ENCODE assay signal across 16 cellular contexts in genomic region chr19:31285744-31286143, GRCh38.
DNase-seq lines count a peak whose midpoint lies in the region; ATAC-seq and TF ChIP-seq lines count a peak whose summit lies in the region.
"Had no signal": no experiment of that assay in that cellular context is flagged by ENCODE, and none has a peak within 500 bp of the region (broad histone marks: within the 10 kb centered on the region; RNA-seq: fewer than 3 reads in every experiment).

No MANE protein-coding gene starts in this region.

- no peaks in the 10 kb centered on the region for H3K9me3 ChIP-seq in BLaER1 treated with 17β-estradiol and CSF1 and Interleukin-3, amounts not matched to agents 10 nM and 100 nM (replicated peaks in 1 of 11)
- H3K9me3 ChIP-seq in MM.1S (replicated peaks; ENCODE audit: insufficient read depth, low read length) (no peaks in the 10 kb centered on the region), osteoblast (ENCODE audit: low read depth, low read length) (no peaks in the 10 kb centered on the region), gastroesophageal sphincter (no peaks in the 10 kb centered on the region)
- H3K9me3 ChIP-seq: gastrocnemius medialis had no signal

- TF ChIP-seq CTCF in MM.1S (IDR thresholded peaks at IDR 0.05; ENCODE audit: low read length) = no peak
- TF ChIP-seq CTCF in osteoblast (IDR thresholded peaks at IDR 0.05; ENCODE audit: extremely low read depth, low read depth, low read length) = no peak
- no peak for TF ChIP-seq CTCF in gastroesophageal sphincter (IDR thresholded peaks at IDR 0.05)

- 73% methylated on average over 2 of the region's 5 CpGs; no CpG with 5 or more reads in 1 of the 2 donors for WGBS in gastroesophageal sphincter (ENCODE audit: low coverage in 1 of 2), 2 donors

- H3K4me1 ChIP-seq in BLaER1 treated with 17β-estradiol and CSF1 and Interleukin-3, amounts not matched to agents 10 nM and 100 nM = peaks cover 18 to 47% (median 31%) of the 10 kb centered on the region in 10 experiments
- H3K4me1 ChIP-seq in MM.1S (ENCODE audit: low read length) (no peaks in the 10 kb centered on the region), osteoblast (ENCODE audit: insufficient read depth, low read length) (peaks cover 8% of the 10 kb centered on the region), gastroesophageal sphincter (peaks cover 0 to 49% (median 0%) of the 10 kb centered on the region in 3 donors)
- H3K4me1 ChIP-seq: gastrocnemius medialis had no signal

- no peaks in the 10 kb centered on the region for H3F3A ChIP-seq in MM.1S (ENCODE audit: insufficient read depth, low read length)

- peak overlapping the region in 6 of 11 experiments; percentile 3 to 71 (median 46); a peak in 8 of 22 replicates for H3K27ac ChIP-seq in BLaER1 treated with 17β-estradiol and CSF1 and Interleukin-3, amounts not matched to agents 10 nM and 100 nM
- H3K27ac ChIP-seq in MM.1S (ENCODE audit: low read length) = no peak overlapping the region
- H3K27ac ChIP-seq in osteoblast (ENCODE audit: low read depth, low read length) = peak overlapping the region; percentile 61
- peak overlapping the region in 1 of 4 donors; percentile 13 for H3K27ac ChIP-seq in gastroesophageal sphincter
- H3K27ac ChIP-seq: gastrocnemius medialis had no signal

- H3K4me2 ChIP-seq in BLaER1 treated with 17β-estradiol and CSF1 and Interleukin-3, amounts not matched to agents 10 nM and 100 nM = peak overlapping the region; percentile 32 to 77 (median 59)
- H3K4me2 ChIP-seq in MM.1S (ENCODE audit: low read depth, low read length) (peak overlapping the region; percentile 22; the same call in 1 of the 2 replicates), osteoblast (ENCODE audit: insufficient read depth, low read length) (peak overlapping the region; percentile 76)

- H3K27me3 ChIP-seq in BLaER1 treated with 17β-estradiol and CSF1 and Interleukin-3, amounts not matched to agents 10 nM and 100 nM = no peaks in the 10 kb centered on the region
- H3K27me3 ChIP-seq in MM.1S (replicated peaks; ENCODE audit: insufficient read depth, low read length) (peaks cover 10% of the 10 kb centered on the region), osteoblast (ENCODE audit: insufficient read depth, low read length) (no peaks in the 10 kb centered on the region), gastroesophageal sphincter (no peaks in the 10 kb centered on the region)
- H3K27me3 ChIP-seq: gastrocnemius medialis had no signal

- H3K9ac ChIP-seq in BLaER1 treated with 17β-estradiol and CSF1 and Interleukin-3, amounts not matched to agents 10 nM and 100 nM = no peak overlapping the region; a peak in 1 of 22 replicates
- H3K9ac ChIP-seq in MM.1S (ENCODE audit: low read length) = no peak overlapping the region

- H2AFZ ChIP-seq in MM.1S (ENCODE audit: low read length) (peak overlapping the region; percentile 16; the same call in 1 of the 2 replicates), osteoblast (ENCODE audit: low read length) (peak overlapping the region; percentile 47)

- H4K20me1 ChIP-seq in BLaER1 treated with 17β-estradiol and CSF1 and Interleukin-3, amounts not matched to agents 10 nM and 100 nM = peaks cover 0 to 99% (median 37%) of the 10 kb centered on the region in 11 experiments; a peak in 16 of 22 replicates
- no peaks in the 10 kb centered on the region for H4K20me1 ChIP-seq in MM.1S (ENCODE audit: insufficient read depth, low read length)
- H4K20me1 ChIP-seq in osteoblast (ENCODE audit: insufficient read depth, low read length) = peaks cover 47% of the 10 kb centered on the region

- H3K79me2 ChIP-seq in MM.1S (ENCODE audit: low read length) (no peaks in the 10 kb centered on the region), osteoblast (ENCODE audit: insufficient read depth, low read length) (peaks cover 85% of the 10 kb centered on the region)

- DNase-seq in MM.1S = no peak
- DNase-seq in fibroblast of peridontal ligament (ENCODE audit: extremely low read depth) = peak; percentile 48
- DNase-seq in osteoblast (ENCODE audit: insufficient read length, low spot score, missing footprints) = no peak
- no peak for DNase-seq in NCI-H510A (lab: John Stamatoyannopoulos, UW)
- no peak for DNase-seq in NCI-H187 (lab: John Stamatoyannopoulos, UW)
- DNase-seq: activated CD8-positive, alpha-beta memory T cell treated with anti-CD3 and anti-CD28 coated beads, Interleukin-2, amount 50 U/mL, for 48 hours; COR-L47; gastrocnemius medialis; Kasumi-1; mesendoderm; stimulated activated CD4-positive, alpha-beta T cell treated with anti-CD3 and anti-CD28 coated beads, Interleukin-15, amount 100 ng/mL, for 24 hours; stimulated activated naive CD4-positive, alpha-beta T cell treated with Interleukin-2 at 50 U/mL for 16 hours; T-helper 2 cell had no signal

- peaks cover 0 to 35% (median 0%) of the 10 kb centered on the region in 11 experiments; a peak in 5 of 22 replicates for H3K36me3 ChIP-seq in BLaER1 treated with 17β-estradiol and CSF1 and Interleukin-3, amounts not matched to agents 10 nM and 100 nM
- H3K36me3 ChIP-seq in MM.1S (replicated peaks; ENCODE audit: insufficient read depth, low read length) (no peaks in the 10 kb centered on the region), osteoblast (ENCODE audit: insufficient read depth, low read length) (peaks cover 3% of the 10 kb centered on the region), gastroesophageal sphincter (no peaks in the 10 kb centered on the region)
- H3K36me3 ChIP-seq: gastrocnemius medialis had no signal

- H3K9me2 ChIP-seq in MM.1S (replicated peaks; ENCODE audit: insufficient read depth, low read length) = no peaks in the 10 kb centered on the region

- TF ChIP-seq EP300 in gastroesophageal sphincter (IDR thresholded peaks at IDR 0.05) = no peak

- no peak for TF ChIP-seq POLR2A in gastroesophageal sphincter (IDR thresholded peaks at IDR 0.05)

- H3K4me3 ChIP-seq in BLaER1 treated with 17β-estradiol and CSF1 and Interleukin-3, amounts not matched to agents 10 nM and 100 nM = no peak overlapping the region
- H3K4me3 ChIP-seq in MM.1S (ENCODE audit: low read length) = peak overlapping the region; percentile 7; the same call in 1 of the 2 replicates
- peak overlapping the region; percentile 47 for H3K4me3 ChIP-seq in osteoblast (ENCODE audit: insufficient read depth, low read length)
- no peak overlapping the region for H3K4me3 ChIP-seq in gastroesophageal sphincter
- H3K4me3 ChIP-seq: gastrocnemius medialis had no signal

- ATAC-seq in HG03159 (IDR thresholded peaks at IDR 0.05; ENCODE audit: unreplicated experiment) = no peak
- ATAC-seq in gastroesophageal sphincter = no peak
- ATAC-seq: gastrocnemius medialis had no signal

Comparison
In these comparisons a context has a peak if more than half of its experiments do, and no peak if none do; other contexts are left out.
1. H3K4me2 ChIP-seq: peak in every context shown above with its lines; median percentile 76 in osteoblast; 59 in BLaER1 treated with 17β-estradiol and CSF1 and Interleukin-3, amounts not matched to agents 10 nM and 100 nM; 22 in MM.1S.
2. H3K4me3 ChIP-seq: peak in MM.1S (single experiment) and osteoblast (single experiment); none in BLaER1 treated with 17β-estradiol and CSF1 and Interleukin-3, amounts not matched to agents 10 nM and 100 nM (0 of 10) and gastroesophageal sphincter (0 of 2).